ENCODE assay signal across 3 cellular contexts in the genomic region with DNA sequence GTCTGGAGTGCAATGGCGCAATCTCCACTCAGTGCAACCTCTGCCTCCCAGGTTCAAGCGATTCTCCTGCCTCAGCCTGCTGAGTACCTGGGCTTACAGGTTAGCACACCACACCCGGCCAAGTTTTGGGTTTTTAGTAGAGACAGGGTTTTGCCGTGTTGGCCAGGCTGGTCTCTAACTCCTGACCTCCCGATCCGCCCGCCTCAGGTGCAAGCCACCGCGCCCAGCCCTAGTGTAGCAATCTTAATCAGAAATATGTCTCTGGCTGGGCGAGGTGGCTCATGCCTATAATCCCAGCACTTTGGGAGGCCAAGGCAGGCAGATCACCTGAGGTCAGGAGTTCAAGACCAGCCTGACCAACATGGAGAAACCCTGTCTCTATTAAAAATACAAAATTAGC. TPM values are rescaled to one million over a fixed set of nuclear protein-coding genes. Genes with fewer than 3 reads are reported as not detected.
"Had no signal": no experiment of that assay in that cellular context is flagged by ENCODE, and none has a peak within 500 bp of the region (broad histone marks: within the 10 kb centered on the region; RNA-seq: fewer than 3 reads in every experiment).

No MANE protein-coding gene starts in this region.

RNA-seq across cellular contexts. Expression of a gene that starts 51.6 kb away (rescaled TPM):
- total RNA-seq: LHCN-M2, OCI-LY7, SK-MEL-5 had no signal
